1 cellular context compared by ENCODE assay signal in genomic region chr21:44938976-44939531, GRCh38.
A peak's percentile ranks its signal among the peaks of the same experiment; 100 is the strongest.
TF ChIP-seq lines count a peak whose summit lies in the region.

No MANE protein-coding gene starts in this region.

TF ChIP-seq in K562, 482 proteins besides CTCF, POLR2A, EP300 and RAD21 (continued from another document):
- TF ChIP-seq ZNF407 (IDR thresholded peaks at IDR 0.05; ENCODE audit: low read depth) (no peak), KAT7 (CRISPR knock-in tag; IDR thresholded peaks at IDR 0.05; ENCODE audit: borderline replicate concordance) (0 out of 2 replicates have a peak, but pooled peaks have one; percentile 7), PPARD (CRISPR knock-in tag; IDR thresholded peaks at IDR 0.05) (no peak), ZNF24 (IDR thresholded peaks at IDR 0.05) (no peak), ZFP91 (CRISPR knock-in tag; IDR thresholded peaks at IDR 0.05) (no peak), HES1 (IDR thresholded peaks at IDR 0.05; ENCODE audit: low read depth) (no peak), RNF2 (IDR thresholded peaks at IDR 0.05) (no peak), MECOM (CRISPR knock-in tag; IDR thresholded peaks at IDR 0.05) (no peak), RBM17 (IDR thresholded peaks at IDR 0.05; ENCODE audit: borderline replicate concordance, low read depth, low read length) (no peak), ZC3H4 (CRISPR knock-in tag; IDR thresholded peaks at IDR 0.05; ENCODE audit: borderline replicate concordance) (0 out of 2 replicates have a peak, but pooled peaks have one; percentile 52), TFE3 (CRISPR knock-in tag; IDR thresholded peaks at IDR 0.05) (peak; percentile 3; the same call in 1 of the 2 replicates), ARHGAP35 (IDR thresholded peaks at IDR 0.05; ENCODE audit: partially characterized antibody) (no peak), FOXM1 (IDR thresholded peaks at IDR 0.05; ENCODE audit: low read depth) (no peak), FOXM1 (CRISPR knock-in tag; IDR thresholded peaks at IDR 0.05; ENCODE audit: low read depth) (no peak), HSF4 (CRISPR knock-in tag; IDR thresholded peaks at IDR 0.05; ENCODE audit: borderline replicate concordance) (no peak), ARID1B (IDR thresholded peaks at IDR 0.05) (no peak), NCOR1 (IDR thresholded peaks at IDR 0.05) (no peak), DDX20 (tag; IDR thresholded peaks at IDR 0.05; ENCODE audit: low read depth) (no peak), HNRNPH1 (optimal IDR thresholded peaks at IDR 0.05; ENCODE audit: low read depth, low read length) (no peak), NR4A1 (CRISPR knock-in tag; IDR thresholded peaks at IDR 0.05) (no peak), NR4A1 (tag; IDR thresholded peaks at IDR 0.05) (0 out of 2 replicates have a peak, but pooled peaks have one; percentile 3), KAT8 (IDR thresholded peaks at IDR 0.05; ENCODE audit: low read depth) (no peak), ZNF436 (CRISPR knock-in tag; IDR thresholded peaks at IDR 0.05) (no peak), STAG1 (CRISPR knock-in tag; IDR thresholded peaks at IDR 0.05; ENCODE audit: borderline replicate concordance) (0 out of 2 replicates have a peak, but pooled peaks have one; percentile 18), STAT5B (CRISPR knock-in tag; IDR thresholded peaks at IDR 0.05) (no peak), SIN3B (IDR thresholded peaks at IDR 0.05; ENCODE audit: low read depth) (no peak), ZNF23 (CRISPR knock-in tag; IDR thresholded peaks at IDR 0.05) (no peak), HIVEP1 (CRISPR knock-in tag; IDR thresholded peaks at IDR 0.05) (no peak), HDAC8 (tag; IDR thresholded peaks at IDR 0.05) (no peak), TOE1 (IDR thresholded peaks at IDR 0.05; ENCODE audit: borderline replicate concordance) (no peak), TOE1 (CRISPR knock-in tag; IDR thresholded peaks at IDR 0.05; ENCODE audit: borderline replicate concordance, low read depth) (no peak), ETV5 (CRISPR knock-in tag; IDR thresholded peaks at IDR 0.05; ENCODE audit: low read depth) (no peak; the same call in 1 of the 2 replicates), TCF7 (IDR thresholded peaks at IDR 0.05; ENCODE audit: borderline replicate concordance) (no peak), NR2F6 (CRISPR knock-in tag; IDR thresholded peaks at IDR 0.05) (no peak), WHSC1 (IDR thresholded peaks at IDR 0.05; ENCODE audit: low read length) (no peak), ZBTB34 (CRISPR knock-in tag; IDR thresholded peaks at IDR 0.05) (no peak), C11orf30 (IDR thresholded peaks at IDR 0.05; ENCODE audit: low read depth) (no peak), SIRT6 (IDR thresholded peaks at IDR 0.05; ENCODE audit: low read depth, low read length) (no peak), TAF9B (IDR thresholded peaks at IDR 0.05; ENCODE audit: partially characterized antibody) (no peak), RBFOX2 (IDR thresholded peaks at IDR 0.05; ENCODE audit: low read depth, low read length) (no peak)
- TF ChIP-seq, protein P1, sequence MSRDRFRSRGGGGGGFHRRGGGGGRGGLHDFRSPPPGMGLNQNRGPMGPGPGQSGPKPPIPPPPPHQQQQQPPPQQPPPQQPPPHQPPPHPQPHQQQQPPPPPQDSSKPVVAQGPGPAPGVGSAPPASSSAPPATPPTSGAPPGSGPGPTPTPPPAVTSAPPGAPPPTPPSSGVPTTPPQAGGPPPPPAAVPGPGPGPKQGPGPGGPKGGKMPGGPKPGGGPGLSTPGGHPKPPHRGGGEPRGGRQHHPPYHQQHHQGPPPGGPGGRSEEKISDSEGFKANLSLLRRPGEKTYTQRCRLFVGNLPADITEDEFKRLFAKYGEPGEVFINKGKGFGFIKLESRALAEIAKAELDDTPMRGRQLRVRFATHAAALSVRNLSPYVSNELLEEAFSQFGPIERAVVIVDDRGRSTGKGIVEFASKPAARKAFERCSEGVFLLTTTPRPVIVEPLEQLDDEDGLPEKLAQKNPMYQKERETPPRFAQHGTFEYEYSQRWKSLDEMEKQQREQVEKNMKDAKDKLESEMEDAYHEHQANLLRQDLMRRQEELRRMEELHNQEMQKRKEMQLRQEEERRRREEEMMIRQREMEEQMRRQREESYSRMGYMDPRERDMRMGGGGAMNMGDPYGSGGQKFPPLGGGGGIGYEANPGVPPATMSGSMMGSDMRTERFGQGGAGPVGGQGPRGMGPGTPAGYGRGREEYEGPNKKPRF (IDR thresholded peaks at IDR 0.05; ENCODE audit: low read depth, low read length), result no peak
- TF ChIP-seq, protein P2, sequence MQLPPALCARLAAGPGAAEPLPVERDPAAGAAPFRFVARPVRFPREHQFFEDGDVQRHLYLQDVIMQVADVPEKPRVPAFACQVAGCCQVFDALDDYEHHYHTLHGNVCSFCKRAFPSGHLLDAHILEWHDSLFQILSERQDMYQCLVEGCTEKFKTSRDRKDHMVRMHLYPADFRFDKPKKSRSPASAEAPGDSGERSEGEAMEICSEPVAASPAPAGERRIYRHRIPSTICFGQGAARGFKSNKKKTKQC (CRISPR knock-in tag; IDR thresholded peaks at IDR 0.05), result 0 out of 2 replicates have a peak, but pooled peaks have one; percentile 11
- TF ChIP-seq, protein P3, sequence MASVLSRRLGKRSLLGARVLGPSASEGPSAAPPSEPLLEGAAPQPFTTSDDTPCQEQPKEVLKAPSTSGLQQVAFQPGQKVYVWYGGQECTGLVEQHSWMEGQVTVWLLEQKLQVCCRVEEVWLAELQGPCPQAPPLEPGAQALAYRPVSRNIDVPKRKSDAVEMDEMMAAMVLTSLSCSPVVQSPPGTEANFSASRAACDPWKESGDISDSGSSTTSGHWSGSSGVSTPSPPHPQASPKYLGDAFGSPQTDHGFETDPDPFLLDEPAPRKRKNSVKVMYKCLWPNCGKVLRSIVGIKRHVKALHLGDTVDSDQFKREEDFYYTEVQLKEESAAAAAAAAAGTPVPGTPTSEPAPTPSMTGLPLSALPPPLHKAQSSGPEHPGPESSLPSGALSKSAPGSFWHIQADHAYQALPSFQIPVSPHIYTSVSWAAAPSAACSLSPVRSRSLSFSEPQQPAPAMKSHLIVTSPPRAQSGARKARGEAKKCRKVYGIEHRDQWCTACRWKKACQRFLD (CRISPR knock-in tag; IDR thresholded peaks at IDR 0.05), result no peak
- TF ChIP-seq, protein P4, sequence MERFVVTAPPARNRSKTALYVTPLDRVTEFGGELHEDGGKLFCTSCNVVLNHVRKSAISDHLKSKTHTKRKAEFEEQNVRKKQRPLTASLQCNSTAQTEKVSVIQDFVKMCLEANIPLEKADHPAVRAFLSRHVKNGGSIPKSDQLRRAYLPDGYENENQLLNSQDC (CRISPR knock-in tag; IDR thresholded peaks at IDR 0.05), result no peak
